Comparison of ENCODE assay signal across 8 cellular contexts in genomic region chr17:57935833-57936807, GRCh38. TPM values are rescaled to one million over a fixed set of nuclear protein-coding genes. Genes with fewer than 3 reads are reported as not detected.
DNase-seq lines count a peak whose midpoint lies in the region; ATAC-seq, FAIRE-seq and TF ChIP-seq lines count a peak whose summit lies in the region.

No MANE protein-coding gene starts in this region.

- H3K27ac ChIP-seq in trophoblast cell (ENCODE audit: low read depth, low read length): peak overlapping the region; percentile 80

- peak overlapping the region; percentile 28 for H3K4me2 ChIP-seq in trophoblast cell (ENCODE audit: low read length)

- no peaks in the 10 kb centered on the region for H3K36me3 Mint-ChIP-seq in activated naive CD4-positive, alpha-beta T cell treated with anti-CD3 and anti-CD28 coated beads, Interleukin-2, amount 50 U/mL, for 72 hours

- peaks cover 1% of the 10 kb centered on the region for H3K79me2 ChIP-seq in trophoblast cell (ENCODE audit: control insufficient read depth, insufficient read depth, low read length, poor library complexity)

- H3K4ac ChIP-seq in trophoblast cell (ENCODE audit: low read depth, low read length): peak overlapping the region; percentile 17

- no peak overlapping the region for H4K12ac ChIP-seq in trophoblast cell (ENCODE audit: low read depth, low read length)

- DNase-seq in D721Med (ENCODE audit: insufficient read length, low spot score) (peak; percentile 77), SW480 (ENCODE audit: low spot score) (peak; percentile 66), glomerular visceral epithelial cell (ENCODE audit: extremely low spot score) (peak; percentile 76), trophoblast cell (no peak), HuH-7.5 (ENCODE audit: low spot score) (no peak), putamen (ENCODE audit: low spot score) (no peak)
- no peak for DNase-seq in activated naive CD4-positive, alpha-beta T cell treated with anti-CD3 and anti-CD28 coated beads, Interleukin-2, amount 50 U/mL, for 72 hours (ENCODE audit: low spot score in 2 of 2)

- H2AFZ ChIP-seq in trophoblast cell (ENCODE audit: insufficient read depth, low read length, poor library complexity): no peak overlapping the region

- H2AK5ac ChIP-seq in trophoblast cell (ENCODE audit: low read length): peak overlapping the region; percentile 2

- H4K8ac ChIP-seq in trophoblast cell (ENCODE audit: low read depth, low read length): no peak overlapping the region

- WGBS in trophoblast cell (ENCODE audit: extremely low coverage, insufficient coverage, insufficient read length): no CpG with 5 or more reads among the region's 11 CpGs

- H2BK5ac ChIP-seq in trophoblast cell (ENCODE audit: low read depth, low read length, poor library complexity): peak overlapping the region; percentile 47

- no peak overlapping the region for H3K4me3 ChIP-seq in trophoblast cell (ENCODE audit: low read depth, low read length)

- no peaks in the 10 kb centered on the region for H3K9me3 Mint-ChIP-seq in activated naive CD4-positive, alpha-beta T cell treated with anti-CD3 and anti-CD28 coated beads, Interleukin-2, amount 50 U/mL, for 72 hours

- peaks cover 6% of the 10 kb centered on the region for H3K79me1 ChIP-seq in trophoblast cell (ENCODE audit: low read length)

- peak overlapping the region in 1 of 2 donors; percentile 22 for H3K27ac Mint-ChIP-seq in activated naive CD4-positive, alpha-beta T cell treated with anti-CD3 and anti-CD28 coated beads, Interleukin-2, amount 50 U/mL, for 72 hours

- H3K9ac ChIP-seq in trophoblast cell (ENCODE audit: low read length): no peak overlapping the region

- peak overlapping the region; percentile 32 for H3K14ac ChIP-seq in trophoblast cell (ENCODE audit: low read length)

- peak overlapping the region; percentile 21 for H3K18ac ChIP-seq in trophoblast cell (ENCODE audit: low read length)

- peaks cover 3% of the 10 kb centered on the region for H3K9me3 ChIP-seq in trophoblast cell (ENCODE audit: insufficient read depth, low read depth, low read length)

- no peak overlapping the region for H3K23ac ChIP-seq in trophoblast cell (ENCODE audit: low read length)

- no peak for TF ChIP-seq CTCF in D721Med (IDR thresholded peaks at IDR 0.05; ENCODE audit: insufficient read depth, missing control alignments)

- H4K91ac ChIP-seq in trophoblast cell (ENCODE audit: low read depth, low read length): peak overlapping the region; percentile 63

- no peaks in the 10 kb centered on the region for H3K36me3 ChIP-seq in trophoblast cell (ENCODE audit: control insufficient read depth in 1 of 2, insufficient read depth in 2 of 2, low read length in 2 of 2)

- ATAC-seq in GM19395 (IDR thresholded peaks at IDR 0.05; ENCODE audit: unreplicated experiment): no peak
- no peak for ATAC-seq in activated naive CD4-positive, alpha-beta T cell treated with anti-CD3 and anti-CD28 coated beads, Interleukin-2, amount 50 U/mL, for 72 hours

- H3K27me3 ChIP-seq in trophoblast cell (ENCODE audit: insufficient read depth, low read length): no peaks in the 10 kb centered on the region

- peak overlapping the region; percentile 51 for H2BK120ac ChIP-seq in trophoblast cell (ENCODE audit: insufficient read depth, low read length, poor library complexity)

- peaks cover 18 to 24% of the 10 kb centered on the region in 2 experiments for H3K4me1 ChIP-seq in trophoblast cell (ENCODE audit: control insufficient read depth in 1 of 2, insufficient read depth in 2 of 2, low read length in 2 of 2)

- FAIRE-seq in D721Med (lab: Jason Lieb, UNC): no peak

- peak overlapping the region; percentile 47 for H2BK12ac ChIP-seq in trophoblast cell (ENCODE audit: low read length)

RNA-seq across cellular contexts. Expression of gene CUEDC1, which starts 19.1 kb away (rescaled TPM):
- 12.4 and 13.0 TPM in 2 replicates for polyA plus RNA-seq in trophoblast cell (2013)
- under 1 TPM in 1 of 2 donors, not detected in 1; 0.84 TPM for total RNA-seq in activated naive CD4-positive, alpha-beta T cell treated with anti-CD3 and anti-CD28 coated beads, Interleukin-2, amount 50 U/mL, for 72 hours

RNA-seq across cellular contexts. Expression of gene VEZF1, which starts 51.9 kb away (rescaled TPM):
- polyA plus RNA-seq in trophoblast cell (2013): 36.2 and 37.1 TPM in 2 replicates
- total RNA-seq in activated naive CD4-positive, alpha-beta T cell treated with anti-CD3 and anti-CD28 coated beads, Interleukin-2, amount 50 U/mL, for 72 hours: 10 to 100 TPM; 23.1 to 31.3 TPM

Comparison
In these comparisons a context has a peak if more than half of its experiments do, and no peak if none do; other contexts are left out.
1. DNase-seq: peak in D721Med (single experiment), SW480 (single experiment) and glomerular visceral epithelial cell (single experiment); none in trophoblast cell (0 of 2), HuH-7.5 (single experiment), activated naive CD4-positive, alpha-beta T cell treated with anti-CD3 and anti-CD28 coated beads, Interleukin-2, amount 50 U/mL, for 72 hours (0 of 2) and putamen (single experiment).